ENCODE assay signal across 8 cellular contexts in the genomic region with DNA sequence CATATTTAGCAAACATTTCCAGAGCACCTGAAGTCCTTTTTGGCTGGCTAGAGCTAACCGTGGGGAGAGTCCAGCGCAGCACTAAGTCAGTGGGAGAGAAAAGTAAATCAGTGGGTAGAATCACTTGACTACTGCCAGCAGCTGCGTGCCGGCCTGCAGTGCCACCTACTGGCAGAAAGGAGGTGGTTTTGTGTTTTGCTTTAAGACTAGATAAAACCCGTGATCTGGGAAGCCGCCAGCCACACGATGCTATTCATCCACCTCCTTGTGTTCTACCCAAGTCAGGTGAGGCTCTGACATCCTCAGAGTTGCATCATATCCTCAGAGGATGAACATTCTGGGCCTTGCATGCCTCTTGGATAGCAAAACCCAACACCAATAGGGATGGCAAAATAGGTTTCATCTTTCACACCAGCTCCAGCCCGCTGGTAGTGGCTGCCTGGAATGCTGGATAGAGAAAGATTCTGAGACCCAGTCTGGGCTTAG. TPM values are rescaled to one million over a fixed set of nuclear protein-coding genes. Genes with fewer than 3 reads are reported as not detected.
A peak's percentile ranks its signal among the peaks of the same experiment; 100 is the strongest.
DNase-seq lines count a peak whose midpoint lies in the region; ATAC-seq, FAIRE-seq and TF ChIP-seq lines count a peak whose summit lies in the region.

No MANE protein-coding gene starts in this region.

- H3K36me3 ChIP-seq in H1 (ENCODE audit: control insufficient read depth in 2 of 4, insufficient read depth in 4 of 4, low read length in 3 of 4): no peaks in the 10 kb centered on the region

- intact Hi-C loops in activated CD8-positive, alpha-beta T cell treated with anti-CD3 and anti-CD28 coated beads for 36 hours (cut with micrococcal nuclease): no loop called here

- no peak overlapping the region for H4K91ac ChIP-seq in H1 (replicated peaks; ENCODE audit: insufficient read length, low read length)

- H3K4me1 ChIP-seq in H1 (replicated peaks in 1 of 4; ENCODE audit: control insufficient read depth in 3 of 4, insufficient read depth in 4 of 4, low read length in 3 of 4): no peaks in the 10 kb centered on the region

- ATAC-seq in activated CD8-positive, alpha-beta T cell treated with anti-CD3 and anti-CD28 coated beads for 36 hours: peak; percentile 79
- ATAC-seq in HG03442 (IDR thresholded peaks at IDR 0.05; ENCODE audit: unreplicated experiment): no peak

- no peak for TF ChIP-seq EP300 in H1 (IDR thresholded peaks at IDR 0.05; ENCODE audit: borderline replicate concordance in 1 of 2, low read depth in 2 of 2, low read length in 2 of 2)

- H3K18ac ChIP-seq in H1 (ENCODE audit: extremely low read depth, low read length): no peak overlapping the region

- no peaks in the 10 kb centered on the region for H3K36me3 Mint-ChIP-seq in activated CD8-positive, alpha-beta T cell treated with anti-CD3 and anti-CD28 coated beads for 36 hours (ENCODE audit: low read depth)

- H3K9me3 ChIP-seq in H1 (ENCODE audit: insufficient read depth in 2 of 2, low read depth in 1 of 2, low read length in 1 of 2): no peaks in the 10 kb centered on the region

- no peaks in the 10 kb centered on the region for H3K23me2 ChIP-seq in H1 (ENCODE audit: low read depth, low read length)

- H4K8ac ChIP-seq in H1 (ENCODE audit: extremely low read depth, insufficient read depth, low read length): no peak overlapping the region

- no peak overlapping the region for H3K4me3 ChIP-seq in H1 (ENCODE audit: extremely low read depth in 1 of 4, insufficient read depth in 2 of 4, low read depth in 3 of 4, low read length in 4 of 4)

- H3K14ac ChIP-seq in H1 (ENCODE audit: insufficient read length): no peak overlapping the region

- 0 out of 2 replicates have a peak overlapping the region, but pooled peaks have one; percentile 45 for H2AFZ ChIP-seq in H1 (ENCODE audit: low read length)

- H2BK15ac ChIP-seq in H1 (ENCODE audit: low read length): no peak overlapping the region; the same call in 1 of the 2 replicates

- peaks cover 0 to 12% (median 4%) of the 10 kb centered on the region in 4 experiments; a peak in 3 of 7 replicates for H3K27me3 ChIP-seq in H1 (replicated peaks in 1 of 4; ENCODE audit: control insufficient read depth in 3 of 4, extremely low read depth in 1 of 4, insufficient read depth in 3 of 4, low read length in 3 of 4)

- H3K23ac ChIP-seq in H1 (ENCODE audit: insufficient read length): no peak overlapping the region

- H3K27ac Mint-ChIP-seq in activated CD8-positive, alpha-beta T cell treated with anti-CD3 and anti-CD28 coated beads for 36 hours: no peak overlapping the region

- peak; percentile 86 to 89 for TF ChIP-seq RAD21 in H1 (IDR thresholded peaks at IDR 0.05 in 1 of 2, conservative IDR thresholded peaks at IDR 0.05 in 1 of 2; ENCODE audit: low read depth in 2 of 2, low read length in 2 of 2)

- H2BK12ac ChIP-seq in H1 (ENCODE audit: low read depth, low read length): peak overlapping the region; percentile 13; the same call in 1 of the 2 replicates

- peaks cover 8% of the 10 kb centered on the region for H3K27me3 Mint-ChIP-seq in activated CD8-positive, alpha-beta T cell treated with anti-CD3 and anti-CD28 coated beads for 36 hours

- 20% methylated on average over 8 of the region's 8 CpGs; no CpG with 5 or more reads in 1 of the 2 experiments for WGBS in H1 (ENCODE audit: extremely low coverage in 1 of 2, insufficient coverage in 1 of 2, insufficient read length in 1 of 2, insufficient replicate concordance in 2 of 2, low coverage in 1 of 2, low lambda C conversion rate in 2 of 2, missing lambda C conversion rate in 1 of 2), 2 experiments

- TF ChIP-seq CTCF in C4-2B (conservative IDR thresholded peaks at IDR 0.05) (peak; percentile 98), H1 (IDR thresholded peaks at IDR 0.05; ENCODE audit: control extremely low read depth in 1 of 3, insufficient read depth in 1 of 3, low read depth in 1 of 3, low read length in 3 of 3) (peak; percentile 79 to 91 (median 82))
- TF ChIP-seq CTCF in activated CD8-positive, alpha-beta T cell treated with anti-CD3 and anti-CD28 coated beads for 36 hours (IDR thresholded peaks at IDR 0.05): peak; percentile 76

- peaks cover 0 to 2% of the 10 kb centered on the region in 2 experiments for H4K20me1 ChIP-seq in H1 (replicated peaks in 1 of 2; ENCODE audit: control insufficient read depth in 1 of 2, insufficient read depth in 2 of 2, low read length in 2 of 2)

- TF ChIP-seq POLR2A in H1 (IDR thresholded peaks at IDR 0.05; ENCODE audit: control extremely low read depth in 1 of 2, low read depth in 2 of 2, low read length in 2 of 2): no peak

- POLR2A ChIA-PET in HEK293T (lab: Yijun Ruan, JAX): interaction anchor here (0.6 kb wide), 1 partner anchor 15 kb away, joined by 3 read pairs; a partner anchor contains a TSS
- POLR2A ChIA-PET in activated CD8-positive, alpha-beta T cell treated with anti-CD3 and anti-CD28 coated beads for 36 hours (lab: Charles Lee): interaction anchor here (1.5 to 1.6 kb wide), 2 partner anchors 13 to 49 kb away, joined by 3 read pairs; no protein-coding TSS in a partner anchor
- POLR2A ChIA-PET in H1 (lab: Charles Lee; ENCODE audit: partially characterized antibody): interaction anchor here (1.0 to 1.7 kb wide), 7 partner anchors 10 to 86 kb away, joined by 3 to 5 read pairs (median 4); a partner anchor contains a TSS

- H3K27ac ChIP-seq in C4-2B (peak overlapping the region; percentile 40), H1 (ENCODE audit: low read depth, low read length) (no peak overlapping the region)

- H3K9me3 Mint-ChIP-seq in activated CD8-positive, alpha-beta T cell treated with anti-CD3 and anti-CD28 coated beads for 36 hours: no peaks in the 10 kb centered on the region

- no peak overlapping the region for H4K5ac ChIP-seq in H1 (ENCODE audit: insufficient read length, low read depth, low read length)

- H2BK20ac ChIP-seq in H1 (ENCODE audit: low read length): no peak overlapping the region

- H3K9ac ChIP-seq in H1 (replicated peaks in 1 of 4; ENCODE audit: extremely low read depth in 1 of 4, low read depth in 3 of 4, low read length in 3 of 4): no peak overlapping the region

- H2BK120ac ChIP-seq in H1 (replicated peaks; ENCODE audit: low read depth, low read length): no peak overlapping the region

- H3K4ac ChIP-seq in H1 (replicated peaks; ENCODE audit: insufficient read length, low read depth, low read length): no peak overlapping the region

- peak; percentile 28 for FAIRE-seq in H1 (lab: Jason Lieb, UNC)

- H2AK5ac ChIP-seq in H1 (ENCODE audit: low read depth, low read length): no peak overlapping the region

- no peak overlapping the region for H3K56ac ChIP-seq in H1 (replicated peaks; ENCODE audit: insufficient read length, low read depth, low read length)

- H2BK5ac ChIP-seq in H1 (ENCODE audit: low read depth, low read length): no peak overlapping the region

- DNase-seq in HEK293T (ENCODE audit: extremely low spot score): peak; percentile 72
- DNase-seq in NCI-H82 (lab: John Stamatoyannopoulos, UW): peak; percentile 83
- DNase-seq in activated CD8-positive, alpha-beta T cell treated with anti-CD3 and anti-CD28 coated beads for 36 hours: peak; percentile 92
- peak; percentile 41 to 77 for DNase-seq in H1 (ENCODE audit: low read depth in 1 of 2, low spot score in 2 of 2)
- peak; percentile 79 for DNase-seq in midbrain (lab: John Stamatoyannopoulos, UW)
- DNase-seq in stimulated activated CD8-positive, alpha-beta memory T cell treated with anti-CD3 and anti-CD28 coated beads, Interleukin-15, amount 100 ng/mL, for 48 hours (ENCODE audit: low read depth in 2 of 2): peak; percentile 56 to 57

- CTCF ChIA-PET in HEK293T (lab: Yijun Ruan, JAX) (interaction anchor here (0.5 to 1.9 kb wide), 11 partner anchors 8 to 1727 kb away, joined by 3 to 22 read pairs (median 3); a partner anchor contains a TSS), H1 (lab: Charles Lee; ENCODE audit: partially characterized antibody) (interaction anchor here (0.6 to 17.8 kb wide), 25 partner anchors 12 to 287 kb away, joined by 3 to 469 read pairs (median 4); a partner anchor contains a TSS)
- CTCF ChIA-PET in activated CD8-positive, alpha-beta T cell treated with anti-CD3 and anti-CD28 coated beads for 36 hours (lab: Charles Lee): interaction anchor here (0.5 to 11.2 kb wide), 31 partner anchors 9 to 298 kb away, joined by 3 to 329 read pairs (median 3); a partner anchor contains a TSS

- no peaks in the 10 kb centered on the region for H3K79me1 ChIP-seq in H1 (ENCODE audit: low read depth, low read length)

- no peak overlapping the region; a peak in 2 of 4 replicates for H3K4me2 ChIP-seq in H1 (ENCODE audit: insufficient read depth in 1 of 2, low read depth in 2 of 2, low read length in 2 of 2)

- no peak overlapping the region for H3K4me3 Mint-ChIP-seq in activated CD8-positive, alpha-beta T cell treated with anti-CD3 and anti-CD28 coated beads for 36 hours

- no peaks in the 10 kb centered on the region for H3K79me2 ChIP-seq in H1 (ENCODE audit: control insufficient read depth in 1 of 2, insufficient read depth in 2 of 2, low read length in 2 of 2)

- peaks cover 11% of the 10 kb centered on the region for H3K4me1 Mint-ChIP-seq in activated CD8-positive, alpha-beta T cell treated with anti-CD3 and anti-CD28 coated beads for 36 hours (ENCODE audit: low read depth)

RNA-seq across cellular contexts. Expression of a gene that starts 14.1 kb away (rescaled TPM):
- under 1 TPM in 1 of 2 experiments, not detected in 1; 0.07 TPM for total RNA-seq in activated CD8-positive, alpha-beta T cell treated with anti-CD3 and anti-CD28 coated beads for 36 hours
- 3.1 and 3.5 TPM in 2 replicates for total RNA-seq in H1 (2021; fragmentation: NEBNext Ultra II Directional; extraction: Animal tissue kit (Norgen Biotek cat#: 25700))
- polyA plus RNA-seq in H1 (2011; rRNA removed): 1.8 and 2.9 TPM in 2 replicates
- polyA plus RNA-seq in H1 (2011; cell fraction: cytosol; rRNA removed): 1.6 TPM
- 3.1 TPM for polyA plus RNA-seq in H1 (2011; cell fraction: nucleus; rRNA removed)
- 1.4 to 2.6 TPM (median 2.2 TPM) in 4 replicates for polyA plus RNA-seq in H1 (2012, experiment 1 of 2)
- polyA plus RNA-seq in H1 (2012, experiment 2 of 2): 1.8 TPM
- 2.2 TPM for polyA plus RNA-seq in H1 (2013, experiment 1 of 2)
- polyA plus RNA-seq in H1 (2013, experiment 2 of 2): 2.0 TPM
- 2.0 and 2.3 TPM in 2 replicates for polyA minus RNA-seq in H1 (2011; rRNA and poly(A)+ RNA removed)
- polyA minus RNA-seq in H1 (2011; cell fraction: cytosol; rRNA and poly(A)+ RNA removed): 1.5 TPM
- 1.8 TPM for polyA minus RNA-seq in H1 (2011; cell fraction: nucleus; rRNA and poly(A)+ RNA removed)

RNA-seq across cellular contexts. Expression of a gene that starts 18.3 kb away (rescaled TPM):
- total RNA-seq in activated CD8-positive, alpha-beta T cell treated with anti-CD3 and anti-CD28 coated beads for 36 hours: under 1 TPM in 1 of 2 experiments, not detected in 1; 0.25 TPM
- total RNA-seq in H1 (2021; fragmentation: NEBNext Ultra II Directional; extraction: Animal tissue kit (Norgen Biotek cat#: 25700)): not detected in 2 replicates
- 0.06 TPM in 1 of 2 replicates, not detected in the other for polyA plus RNA-seq in H1 (2011; rRNA removed)
- not detected for polyA plus RNA-seq in H1 (2011; cell fraction: cytosol; rRNA removed)
- not detected for polyA plus RNA-seq in H1 (2011; cell fraction: nucleus; rRNA removed)
- polyA plus RNA-seq in H1 (2012, experiment 1 of 2): not detected in 4 replicates
- not detected for polyA plus RNA-seq in H1 (2012, experiment 2 of 2)
- polyA plus RNA-seq in H1 (2013, experiment 1 of 2): not detected
- not detected for polyA plus RNA-seq in H1 (2013, experiment 2 of 2)
- 0.16 TPM in 1 of 2 replicates, not detected in the other for polyA minus RNA-seq in H1 (2011; rRNA and poly(A)+ RNA removed)
- not detected for polyA minus RNA-seq in H1 (2011; cell fraction: cytosol; rRNA and poly(A)+ RNA removed)
- polyA minus RNA-seq in H1 (2011; cell fraction: nucleus; rRNA and poly(A)+ RNA removed): not detected

RNA-seq across cellular contexts. Expression of a gene that starts 37.6 kb away (rescaled TPM):
- 1 to 10 TPM; 2.8 to 3.0 TPM for total RNA-seq in activated CD8-positive, alpha-beta T cell treated with anti-CD3 and anti-CD28 coated beads for 36 hours
- total RNA-seq in H1 (2021; fragmentation: NEBNext Ultra II Directional; extraction: Animal tissue kit (Norgen Biotek cat#: 25700)): 0.46 and 0.54 TPM in 2 replicates
- 0.55 and 0.74 TPM in 2 replicates for polyA plus RNA-seq in H1 (2011; rRNA removed)
- 0.72 TPM for polyA plus RNA-seq in H1 (2011; cell fraction: cytosol; rRNA removed)
- polyA plus RNA-seq in H1 (2011; cell fraction: nucleus; rRNA removed): 0.97 TPM
- polyA plus RNA-seq in H1 (2012, experiment 1 of 2): 0.32 to 0.92 TPM (median 0.64 TPM) in 4 replicates
- 0.41 TPM for polyA plus RNA-seq in H1 (2012, experiment 2 of 2)
- polyA plus RNA-seq in H1 (2013, experiment 1 of 2): 0.81 TPM
- 0.79 TPM for polyA plus RNA-seq in H1 (2013, experiment 2 of 2)
- polyA minus RNA-seq in H1 (2011; rRNA and poly(A)+ RNA removed): 1.8 and 2.1 TPM in 2 replicates
- polyA minus RNA-seq in H1 (2011; cell fraction: cytosol; rRNA and poly(A)+ RNA removed): 0.51 TPM
- polyA minus RNA-seq in H1 (2011; cell fraction: nucleus; rRNA and poly(A)+ RNA removed): 1.00 TPM
